ENCODE assay signal across 13 cellular contexts in genomic region chr20:22389836-22390542, GRCh38.
A peak's percentile ranks its signal among the peaks of the same experiment; 100 is the strongest.
DNase-seq lines count a peak whose midpoint lies in the region; ATAC-seq, FAIRE-seq and TF ChIP-seq lines count a peak whose summit lies in the region.
"Had no signal": no experiment of that assay in that cellular context is flagged by ENCODE, and none has a peak within 500 bp of the region (broad histone marks: within the 10 kb centered on the region; RNA-seq: fewer than 3 reads in every experiment).

No MANE protein-coding gene starts in this region.

- intact Hi-C loops in MCF 10A (cut with micrococcal nuclease) = loop anchor here (1.0 to 5.0 kb wide), 3 partner anchors 15 to 195 kb away; partner anchors contain the start of gene FOXA2
- intact Hi-C loops in lower lobe of right lung (cut with DNase I) = no loop called here
- intact Hi-C loops in head of caudate nucleus (cut with DNase I) = no loop called here

- H3K4me3 ChIP-seq in lower lobe of right lung = no peak overlapping the region
- H3K4me3 ChIP-seq: tibial artery had no signal

- CTCF ChIA-PET in MCF 10A (lab: Yijun Ruan, JAX) = interaction anchor here (0.8 to 3.3 kb wide), 12 partner anchors 10 to 293 kb away, joined by 3 to 30 read pairs (median 3); no protein-coding TSS in a partner anchor

- no peak for TF ChIP-seq POLR2A in H54 (IDR thresholded peaks at IDR 0.05; ENCODE audit: low read depth, low read length)

- TSS peak; percentile 60 for BruUV-seq in MCF 10A (replicated peaks; lab: Mats Ljungman, UMichigan)

- peak; percentile 34 for DNase-seq in H54 (ENCODE audit: insufficient read length, low spot score)
- DNase-seq in NCI-H345 treated with DMSO at 0.1 percent for 48 hours (lab: John Stamatoyannopoulos, UW; ENCODE audit: unreplicated experiment) = peak; percentile 54
- peak; percentile 98 for DNase-seq in MCF 10A (ENCODE audit: unreplicated experiment)
- DNase-seq in lower lobe of right lung = peak; percentile 69
- no peak for DNase-seq in head of caudate nucleus
- no peak for DNase-seq in activated T-cell treated with anti-CD3 and anti-CD28 coated beads, Interleukin-2, amount 50 U/mL, for 48 hours
- DNase-seq in cerebellar cortex (ENCODE audit: low spot score) = no peak
- DNase-seq in stimulated activated CD4-positive, alpha-beta T cell treated with anti-CD3 and anti-CD28 coated beads, Interleukin-12 subunit alpha, Interleukin-12 subunit beta, amount 100 ng/mL, for 4 hours = no peak
- DNase-seq: activated CD4-positive, alpha-beta T cell treated with anti-CD3 and anti-CD28 coated beads for 36 hours; activated naive CD4-positive, alpha-beta T cell treated with anti-CD3 and anti-CD28 coated beads, Interleukin-2, amount 50 U/mL, for 16 hours; left cardiac atrium; tibial artery had no signal

- no peaks in the 10 kb centered on the region for H3K9me3 Mint-ChIP-seq in MCF 10A (ENCODE audit: unreplicated experiment)

- POLR2A ChIA-PET in MCF 10A (lab: Yijun Ruan, JAX) = interaction anchor here (0.6 to 4.1 kb wide), 18 partner anchors 10 to 968 kb away, joined by 3 to 33 read pairs (median 4); no protein-coding TSS in a partner anchor

- no peaks in the 10 kb centered on the region for H3K4me1 ChIP-seq in lower lobe of right lung
- H3K4me1 ChIP-seq: parathyroid adenoma, tibial artery had no signal

- H3K9me3 ChIP-seq in lower lobe of right lung = no peaks in the 10 kb centered on the region
- H3K9me3 ChIP-seq: tibial artery had no signal

- no peaks in the 10 kb centered on the region for H3K27me3 Mint-ChIP-seq in MCF 10A (ENCODE audit: insufficient read depth, unreplicated experiment)
- H3K27me3 Mint-ChIP-seq: activated CD4-positive, alpha-beta T cell treated with anti-CD3 and anti-CD28 coated beads for 36 hours had no signal

- H3K27ac Mint-ChIP-seq in MCF 10A (ENCODE audit: low read depth, unreplicated experiment) = peak overlapping the region; percentile 8
- H3K27ac Mint-ChIP-seq: activated CD4-positive, alpha-beta T cell treated with anti-CD3 and anti-CD28 coated beads for 36 hours had no signal

- peak; percentile 97 for FAIRE-seq in H54 (lab: Jason Lieb, UNC)

- no peaks in the 10 kb centered on the region for H3K36me3 ChIP-seq in lower lobe of right lung
- H3K36me3 ChIP-seq: tibial artery had no signal

- no peak overlapping the region for H3K4me3 Mint-ChIP-seq in MCF 10A (ENCODE audit: unreplicated experiment)
- H3K4me3 Mint-ChIP-seq: activated CD4-positive, alpha-beta T cell treated with anti-CD3 and anti-CD28 coated beads for 36 hours had no signal

- no peaks in the 10 kb centered on the region for H3K27me3 ChIP-seq in lower lobe of right lung (ENCODE audit: low read depth)

- peak; percentile 93 to 96 for ATAC-seq in lower lobe of right lung
- ATAC-seq: activated CD4-positive, alpha-beta T cell treated with anti-CD3 and anti-CD28 coated beads for 36 hours had no signal

- no peaks in the 10 kb centered on the region for H3K36me3 Mint-ChIP-seq in MCF 10A (ENCODE audit: insufficient read depth, unreplicated experiment)

- peak overlapping the region; percentile 63 for H3K27ac ChIP-seq in lower lobe of right lung
- H3K27ac ChIP-seq: parathyroid adenoma, tibial artery had no signal

- TF ChIP-seq CTCF in MCF 10A (IDR thresholded peaks at IDR 0.05; ENCODE audit: unreplicated experiment) (no peak), lower lobe of right lung (IDR thresholded peaks at IDR 0.05) (no peak)

- H3K4me1 Mint-ChIP-seq in MCF 10A (ENCODE audit: insufficient read depth, unreplicated experiment) = peaks cover 30% of the 10 kb centered on the region
- H3K4me1 Mint-ChIP-seq: activated CD4-positive, alpha-beta T cell treated with anti-CD3 and anti-CD28 coated beads for 36 hours had no signal

Comparison
In these comparisons a context has a peak if more than half of its experiments do, and no peak if none do; other contexts are left out.
1. DNase-seq: peak in H54 (single experiment), NCI-H345 treated with DMSO at 0.1 percent for 48 hours (single experiment), MCF 10A (single experiment) and lower lobe of right lung (single experiment); none in head of caudate nucleus (0 of 42), activated T-cell treated with anti-CD3 and anti-CD28 coated beads, Interleukin-2, amount 50 U/mL, for 48 hours (0 of 2), cerebellar cortex (single experiment) and stimulated activated CD4-positive, alpha-beta T cell treated with anti-CD3 and anti-CD28 coated beads, Interleukin-12 subunit alpha, Interleukin-12 subunit beta, amount 100 ng/mL, for 4 hours (single experiment).